8 cellular contexts compared by ENCODE assay signal in genomic region chr7:137820677-137821420, GRCh38. TPM values are rescaled to one million over a fixed set of nuclear protein-coding genes. Genes with fewer than 3 reads are reported as not detected.
DNase-seq lines count a peak whose midpoint lies in the region; ATAC-seq, FAIRE-seq and TF ChIP-seq lines count a peak whose summit lies in the region.

No MANE protein-coding gene starts in this region.

- peak overlapping the region; percentile 21; the same call in 1 of the 2 replicates for H3K4me3 ChIP-seq in HUES64 (ENCODE audit: low read length)

- WGBS in HUES64, result 6% methylated on average over 8 of the region's 8 CpGs

- no peak for FAIRE-seq in urothelium cell line (lab: Jason Lieb, UNC)

- peak overlapping the region; percentile 38 for H3K27ac Mint-ChIP-seq in mesothelial cell of epicardium

- ATAC-seq in GM18909 (IDR thresholded peaks at IDR 0.05; ENCODE audit: poor library complexity, unreplicated experiment), result peak; percentile 74

- no peaks in the 10 kb centered on the region for H3K36me3 ChIP-seq in HUES64 (ENCODE audit: insufficient read depth, low read length)

- peaks cover 23% of the 10 kb centered on the region for H3K4me1 ChIP-seq in HUES64 (ENCODE audit: insufficient read depth, low read length)

- no peaks in the 10 kb centered on the region for H3K27me3 Mint-ChIP-seq in mesothelial cell of epicardium (ENCODE audit: low read depth)

- H3K4me3 Mint-ChIP-seq in mesothelial cell of epicardium, result no peak overlapping the region

- no peaks in the 10 kb centered on the region for H3K36me3 Mint-ChIP-seq in mesothelial cell of epicardium

- no peaks in the 10 kb centered on the region for H3K9me3 Mint-ChIP-seq in mesothelial cell of epicardium

- H3K27me3 ChIP-seq in HUES64 (ENCODE audit: insufficient read depth, low read length), result no peaks in the 10 kb centered on the region

- peak overlapping the region; percentile 84 for H3K27ac ChIP-seq in HUES64 (ENCODE audit: low read depth, low read length)

- no peak for TF ChIP-seq CTCF in mesothelial cell of epicardium (IDR thresholded peaks at IDR 0.05; ENCODE audit: unreplicated experiment)

- peak; percentile 64 for DNase-seq in cerebellar cortex (ENCODE audit: low spot score)
- peak; percentile 19 to 54 for DNase-seq in mesothelial cell of epicardium (ENCODE audit: low spot score in 2 of 2, unreplicated experiment in 2 of 2)
- no peak for DNase-seq in middle frontal gyrus (ENCODE audit: extremely low spot score, low spot score)
- no peak for DNase-seq in stimulated activated CD4-positive, alpha-beta T cell treated with anti-CD3 and anti-CD28 coated beads, Interleukin-2, amount 100 ng/mL, for 24 hours
- DNase-seq in urothelium cell line (ENCODE audit: low spot score), result no peak
- no peak for DNase-seq in stimulated activated naive CD4-positive, alpha-beta T cell treated with Interleukin-2 at 50 U/mL for 16 hours (lab: John Stamatoyannopoulos, UW)

- peak overlapping the region; percentile 56 for H3K9ac ChIP-seq in HUES64 (ENCODE audit: low read depth, low read length)

- peaks cover 28% of the 10 kb centered on the region for H3K4me1 Mint-ChIP-seq in mesothelial cell of epicardium

- no peaks in the 10 kb centered on the region for H3K9me3 ChIP-seq in HUES64 (ENCODE audit: insufficient read depth, low read depth, low read length)

RNA-seq across cellular contexts. Expression of gene DGKI, which starts 25.9 kb away (rescaled TPM):
- 0.75 TPM for polyA plus RNA-seq in HUES64 (2013, experiment 1 of 2)
- 1.1 TPM for polyA plus RNA-seq in HUES64 (2013, experiment 2 of 2)
- 1.7 to 2.2 TPM (median 2.0 TPM) in 3 replicates for total RNA-seq in mesothelial cell of epicardium

Comparison
In these comparisons a context has a peak if more than half of its experiments do, and no peak if none do; other contexts are left out.
1. DNase-seq: peak in cerebellar cortex (single experiment) and mesothelial cell of epicardium (2 of 2); none in middle frontal gyrus (single experiment), stimulated activated CD4-positive, alpha-beta T cell treated with anti-CD3 and anti-CD28 coated beads, Interleukin-2, amount 100 ng/mL, for 24 hours (0 of 2), urothelium cell line (single experiment) and stimulated activated naive CD4-positive, alpha-beta T cell treated with Interleukin-2 at 50 U/mL for 16 hours (single experiment).